ENCODE assay signal across 1 cellular context in the genomic region with DNA sequence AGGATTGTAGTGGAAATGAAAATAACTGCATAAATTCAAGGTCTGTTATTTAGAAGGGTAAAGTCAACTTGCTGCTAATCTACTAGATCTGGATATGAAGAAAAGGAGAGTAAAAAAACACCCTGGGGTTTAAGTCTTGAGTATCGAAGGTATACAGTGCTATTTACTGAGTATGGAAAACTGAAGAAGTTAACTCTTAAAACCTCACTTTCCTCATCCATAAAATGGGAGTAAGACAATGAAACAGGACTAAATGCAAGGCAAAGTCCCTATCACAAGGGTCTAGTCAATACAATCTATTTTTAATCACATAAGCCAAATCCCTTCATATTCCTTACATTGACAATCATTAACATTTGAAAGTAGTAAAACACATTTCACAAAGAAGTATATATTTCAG.
TF ChIP-seq lines count a peak whose summit lies in the region.

No MANE protein-coding gene starts in this region.

TF ChIP-seq in HepG2, 621 proteins besides CTCF, POLR2A, EP300 and RAD21:
- TF ChIP-seq MTF1 (CRISPR knock-in tag; IDR thresholded peaks at IDR 0.05) (no peak), RBFOX2 (IDR thresholded peaks at IDR 0.05; ENCODE audit: low read depth, low read length) (peak; percentile 50), ZNF547 (CRISPR knock-in tag; IDR thresholded peaks at IDR 0.05) (no peak), SNRNP70 (IDR thresholded peaks at IDR 0.05; ENCODE audit: low read depth, low read length) (0 out of 2 replicates have a peak, but pooled peaks have one; percentile 14), TEAD2 (CRISPR knock-in tag; IDR thresholded peaks at IDR 0.05) (no peak), THYN1 (CRISPR knock-in tag; IDR thresholded peaks at IDR 0.05; ENCODE audit: borderline replicate concordance, low read depth) (no peak), KDM1A (CRISPR knock-in tag; IDR thresholded peaks at IDR 0.05) (peak; percentile 38; the same call in 1 of the 2 replicates), RORA (CRISPR knock-in tag; IDR thresholded peaks at IDR 0.05) (no peak), ZNF629 (CRISPR knock-in tag; conservative IDR thresholded peaks at IDR 0.05) (peak; percentile 94), NKX3-1 (CRISPR knock-in tag; IDR thresholded peaks at IDR 0.05) (0 out of 2 replicates have a peak, but pooled peaks have one; percentile 26)
